Comparison of ENCODE assay signal across 9 cellular contexts in the genomic region with DNA sequence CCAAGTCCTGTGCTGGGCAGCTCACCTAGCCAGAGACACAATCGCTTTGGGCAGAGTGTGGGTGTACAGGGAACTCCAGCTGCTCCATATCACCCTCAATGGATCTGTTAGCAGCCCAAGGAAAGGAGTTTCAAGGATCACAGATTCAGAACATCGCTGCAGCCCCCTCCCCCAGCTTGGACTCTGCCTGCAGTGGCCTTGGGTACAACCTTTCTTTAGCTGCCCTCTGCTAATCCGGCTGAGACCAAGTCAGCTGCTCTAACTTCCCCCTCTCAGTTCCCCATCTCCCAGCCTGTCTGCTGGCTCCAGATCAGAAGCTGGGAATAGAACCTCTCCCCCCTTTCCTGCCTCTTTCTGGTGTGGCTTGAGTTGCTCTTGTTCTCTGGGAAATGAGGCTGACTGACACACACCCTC. TPM values are rescaled to one million over a fixed set of nuclear protein-coding genes. Genes with fewer than 3 reads are reported as not detected.
DNase-seq lines count a peak whose midpoint lies in the region; ATAC-seq and TF ChIP-seq lines count a peak whose summit lies in the region.
"Had no signal": no experiment of that assay in that cellular context is flagged by ENCODE, and none has a peak within 500 bp of the region (broad histone marks: within the 10 kb centered on the region; RNA-seq: fewer than 3 reads in every experiment).

No MANE protein-coding gene starts in this region.

- H3K36me3 Mint-ChIP-seq in MCF 10A (ENCODE audit: insufficient read depth, unreplicated experiment), result no peaks in the 10 kb centered on the region
- H3K36me3 Mint-ChIP-seq in naive thymus-derived CD4-positive, alpha-beta T cell, result no peaks in the 10 kb centered on the region

- no TSS peak for BruUV-seq in MCF 10A (replicated peaks; lab: Mats Ljungman, UMichigan)
- BruUV-seq in mammary epithelial cell (replicated peaks; lab: Mats Ljungman, UMichigan), result no TSS peak

- TF ChIP-seq CTCF in MCF 10A (IDR thresholded peaks at IDR 0.05; ENCODE audit: unreplicated experiment) (no peak), mammary epithelial cell (conservative IDR thresholded peaks at IDR 0.05 in 1 of 2, IDR thresholded peaks at IDR 0.05 in 1 of 2; ENCODE audit: extremely low read depth in 1 of 2, insufficient read depth in 1 of 2, low read depth in 1 of 2, low read length in 2 of 2) (no peak), coronary artery (IDR thresholded peaks at IDR 0.05) (no peak), uterus (IDR thresholded peaks at IDR 0.05) (no peak), Peyer's patch (IDR thresholded peaks at IDR 0.05) (no peak)

- no peak overlapping the region for H3K4me2 ChIP-seq in mammary epithelial cell (ENCODE audit: insufficient read depth, low read depth, low read length)

- H4K20me1 ChIP-seq in mammary epithelial cell (ENCODE audit: insufficient read depth, low read length), result no peaks in the 10 kb centered on the region

- no peak overlapping the region for H3K9ac ChIP-seq in mammary epithelial cell (ENCODE audit: insufficient read depth, low read length)

- H3K27me3 Mint-ChIP-seq in MCF 10A (ENCODE audit: insufficient read depth, unreplicated experiment), result peaks cover 22% of the 10 kb centered on the region
- peaks cover 0 to 52% (median 0%) of the 10 kb centered on the region in 5 donors for H3K27me3 Mint-ChIP-seq in naive thymus-derived CD4-positive, alpha-beta T cell

- H3K9me3 ChIP-seq in mammary epithelial cell (replicated peaks; ENCODE audit: insufficient read depth, low read length), result no peaks in the 10 kb centered on the region
- no peaks in the 10 kb centered on the region for H3K9me3 ChIP-seq in naive thymus-derived CD4-positive, alpha-beta T cell (ENCODE audit: control insufficient read depth in 2 of 3, low read length in 3 of 3)
- no peaks in the 10 kb centered on the region for H3K9me3 ChIP-seq in uterus
- no peaks in the 10 kb centered on the region for H3K9me3 ChIP-seq in Peyer's patch

- peaks cover 3% of the 10 kb centered on the region for H3K27me3 ChIP-seq in mammary epithelial cell (ENCODE audit: insufficient read depth, low read length)
- no peaks in the 10 kb centered on the region for H3K27me3 ChIP-seq in naive thymus-derived CD4-positive, alpha-beta T cell (ENCODE audit: control insufficient read depth in 2 of 2, insufficient read depth in 2 of 2, low read length in 2 of 2)
- H3K27me3 ChIP-seq in uterus, result no peaks in the 10 kb centered on the region
- no peaks in the 10 kb centered on the region for H3K27me3 ChIP-seq in Peyer's patch

- peaks cover 10% of the 10 kb centered on the region for H3K4me1 Mint-ChIP-seq in MCF 10A (ENCODE audit: insufficient read depth, unreplicated experiment)
- H3K4me1 Mint-ChIP-seq in naive thymus-derived CD4-positive, alpha-beta T cell, result peaks cover 13 to 36% (median 27%) of the 10 kb centered on the region in 7 donors

- no peaks in the 10 kb centered on the region for H3K36me3 ChIP-seq in mammary epithelial cell (ENCODE audit: insufficient read depth, low read length)
- no peaks in the 10 kb centered on the region for H3K36me3 ChIP-seq in naive thymus-derived CD4-positive, alpha-beta T cell (ENCODE audit: control insufficient read depth in 2 of 3, insufficient read depth in 3 of 3, low read length in 3 of 3)
- no peaks in the 10 kb centered on the region for H3K36me3 ChIP-seq in uterus
- no peaks in the 10 kb centered on the region for H3K36me3 ChIP-seq in Peyer's patch

- DNase-seq in MCF 10A (ENCODE audit: unreplicated experiment) (no peak), mammary epithelial cell (no peak), coronary artery (ENCODE audit: low spot score) (no peak), uterus (no peak), HPDE6-E6E7 (ENCODE audit: extremely low spot score) (no peak), NOMO-1 treated with DMSO at 0.1 percent for 48 hours (lab: John Stamatoyannopoulos, UW; ENCODE audit: unreplicated experiment) (no peak), Peyer's patch (no peak)
- DNase-seq in naive thymus-derived CD4-positive, alpha-beta T cell, result no peak

- peak overlapping the region; percentile 69 for H3K4me3 Mint-ChIP-seq in MCF 10A (ENCODE audit: unreplicated experiment)
- peak overlapping the region; percentile 61 to 89 (median 82) for H3K4me3 Mint-ChIP-seq in naive thymus-derived CD4-positive, alpha-beta T cell

- in situ Hi-C loops in mammary epithelial cell (cut with MboI; ENCODE audit: low sequenced_read_pairs in 2 of 2), result no loop called here

- no peaks in the 10 kb centered on the region for H3K9me3 Mint-ChIP-seq in MCF 10A (ENCODE audit: unreplicated experiment)
- H3K9me3 Mint-ChIP-seq in naive thymus-derived CD4-positive, alpha-beta T cell, result no peaks in the 10 kb centered on the region

- POLR2A ChIA-PET in MCF 10A (lab: Yijun Ruan, JAX), result interaction anchor here (0.8 to 1.5 kb wide), 3 partner anchors 105 to 304 kb away, joined by 3 read pairs; a partner anchor contains a TSS
- POLR2A ChIA-PET in naive thymus-derived CD4-positive, alpha-beta T cell (lab: Charles Lee), result interaction anchor here (0.9 kb wide), 2 partner anchors 8 to 174 kb away, joined by 3 to 4 read pairs; no protein-coding TSS in a partner anchor

- H3K27ac Mint-ChIP-seq in MCF 10A (ENCODE audit: low read depth, unreplicated experiment), result peak overlapping the region; percentile 23
- H3K27ac Mint-ChIP-seq in naive thymus-derived CD4-positive, alpha-beta T cell, result peak overlapping the region; percentile 42 to 90 (median 84)

- dilution Hi-C loops in mammary epithelial cell (cut with HindIII; ENCODE audit: low sequenced_read_pairs), result no loop called here

- H2AFZ ChIP-seq in mammary epithelial cell (ENCODE audit: low read depth, low read length), result no peak overlapping the region

- CTCF ChIA-PET in MCF 10A (lab: Yijun Ruan, JAX) (interaction anchor here (0.5 to 0.6 kb wide), 3 partner anchors 28 to 594 kb away, joined by 3 read pairs; a partner anchor contains a TSS), mammary epithelial cell (lab: Charles Lee; ENCODE audit: low non-redundant PET) (no interaction called here)
- CTCF ChIA-PET in naive thymus-derived CD4-positive, alpha-beta T cell (lab: Charles Lee), result no interaction called here

- no peaks in the 10 kb centered on the region for H3K79me2 ChIP-seq in mammary epithelial cell (ENCODE audit: insufficient read depth, low read length)

- peaks cover 25% of the 10 kb centered on the region for H3K4me1 ChIP-seq in mammary epithelial cell (ENCODE audit: insufficient read depth, low read length)
- H3K4me1 ChIP-seq in naive thymus-derived CD4-positive, alpha-beta T cell (ENCODE audit: control insufficient read depth in 2 of 2, insufficient read depth in 2 of 2, low read length in 2 of 2), result peaks cover 6% of the 10 kb centered on the region in 2 donors
- H3K4me1 ChIP-seq in uterus, result peaks cover 0 to 13% of the 10 kb centered on the region in 2 donors
- peaks cover 0 to 6% (median 0%) of the 10 kb centered on the region in 4 donors for H3K4me1 ChIP-seq in Peyer's patch

- no peak for TF ChIP-seq POLR2A in uterus (IDR thresholded peaks at IDR 0.05)
- TF ChIP-seq POLR2A in Peyer's patch (IDR thresholded peaks at IDR 0.05), result no peak

- H3K27ac ChIP-seq in mammary epithelial cell (ENCODE audit: insufficient read depth, low read depth, low read length), result no peak overlapping the region
- H3K27ac ChIP-seq in coronary artery, result peak overlapping the region in 1 of 2 donors; percentile 78
- no peak overlapping the region for H3K27ac ChIP-seq in naive thymus-derived CD4-positive, alpha-beta T cell (ENCODE audit: low read depth, low read length)
- peak overlapping the region; percentile 76 to 93 for H3K27ac ChIP-seq in uterus
- H3K27ac ChIP-seq in Peyer's patch, result peak overlapping the region in 1 of 4 donors; percentile 10

- ATAC-seq in naive thymus-derived CD4-positive, alpha-beta T cell, result no peak

- WGBS in mammary epithelial cell (ENCODE audit: low coverage, missing lambda C conversion rate), result 67% methylated on average over 3 of the region's 3 CpGs

- H3K4me3 ChIP-seq in mammary epithelial cell (replicated peaks in 1 of 3; ENCODE audit: insufficient read depth in 1 of 3, low read depth in 2 of 3, low read length in 3 of 3) (no peak overlapping the region), coronary artery (peak overlapping the region; percentile 75), uterus (peak overlapping the region; percentile 34 to 88), Peyer's patch (peak overlapping the region in 1 of 4 donors; percentile 80)
- no peak overlapping the region for H3K4me3 ChIP-seq in naive thymus-derived CD4-positive, alpha-beta T cell (ENCODE audit: low read length)

- intact Hi-C loops in MCF 10A (cut with micrococcal nuclease) (no loop called here), mammary epithelial cell (cut with micrococcal nuclease) (loop anchor here (5.0 kb wide), 1 partner anchor 68 kb away; a partner anchor contains a TSS), uterus (cut with DNase I; ENCODE audit: low total_unique reads) (loop anchor here (10.0 kb wide), 1 partner anchor 65 kb away; a partner anchor contains a TSS)
- intact Hi-C loops in naive thymus-derived CD4-positive, alpha-beta T cell (cut with micrococcal nuclease), result loop anchor here (5.0 to 10.0 kb wide), 2 partner anchors 48 to 685 kb away; a partner anchor contains a TSS

RNA-seq across cellular contexts. Expression of a gene that starts 1.3 kb away (rescaled TPM):
- total RNA-seq in MCF 10A (2022) (0.30 and 0.49 TPM in 2 replicates), mammary epithelial cell (1 to 10 TPM; 2.0 to 3.3 TPM), uterus (1 to 10 TPM; 1.3 to 3.9 (median 3.3) TPM), Peyer's patch (1 to 10 TPM in 2 of 4 donors, under 1 TPM in 1, not detected in 1; 0.53 to 4.4 (median 1.9) TPM)
- polyA plus RNA-seq in mammary epithelial cell, result 0.39 TPM
- polyA minus RNA-seq in mammary epithelial cell, result not detected
- 1 to 10 TPM in 4 of 5 experiments, under 1 TPM in 1; 0.53 to 6.5 (median 5.5) TPM for total RNA-seq in naive thymus-derived CD4-positive, alpha-beta T cell
- 1 to 10 TPM in 1 of 2 donors, under 1 TPM in 1; 0.69 to 1.3 TPM for polyA plus RNA-seq in naive thymus-derived CD4-positive, alpha-beta T cell

RNA-seq across cellular contexts. Expression of a gene that starts 26.1 kb away (rescaled TPM):
- total RNA-seq in MCF 10A (2022), result not detected in 2 replicates
- total RNA-seq in mammary epithelial cell, result under 1 TPM; under 0.01 to 0.26 TPM
- polyA plus RNA-seq in mammary epithelial cell, result 0.03 TPM
- not detected for polyA minus RNA-seq in mammary epithelial cell
- 1 to 10 TPM; 1.5 to 5.8 (median 4.5) TPM for total RNA-seq in naive thymus-derived CD4-positive, alpha-beta T cell
- 1 to 10 TPM; 2.0 to 2.6 TPM for polyA plus RNA-seq in naive thymus-derived CD4-positive, alpha-beta T cell
- 1 to 10 TPM in 1 of 4 donors, not detected in 3; 1.0 TPM for total RNA-seq in uterus
- not detected for total RNA-seq in Peyer's patch
- total RNA-seq: esophagus mucosa had no signal

Comparison
In these comparisons a context has a peak if more than half of its experiments do, and no peak if none do; other contexts are left out.
1. H3K27ac ChIP-seq: peak in uterus (2 of 2); none in mammary epithelial cell (single experiment) and naive thymus-derived CD4-positive, alpha-beta T cell (single experiment).
2. H3K4me3 ChIP-seq: peak in coronary artery (single experiment) and uterus (2 of 2); none in mammary epithelial cell (0 of 3) and naive thymus-derived CD4-positive, alpha-beta T cell (single experiment).